ENCODE assay signal across 10 cellular contexts in genomic region chr1:61301824-61302652, GRCh38.
A peak's percentile ranks its signal among the peaks of the same experiment; 100 is the strongest.
DNase-seq lines count a peak whose midpoint lies in the region; ATAC-seq and TF ChIP-seq lines count a peak whose summit lies in the region.
"Had no signal": no experiment of that assay in that cellular context is flagged by ENCODE, and none has a peak within 500 bp of the region (broad histone marks: within the 10 kb centered on the region; RNA-seq: fewer than 3 reads in every experiment).

No MANE protein-coding gene starts in this region.

- H3K27me3 Mint-ChIP-seq in WTC11 (ENCODE audit: low read depth) = no peaks in the 10 kb centered on the region
- H3K27me3 Mint-ChIP-seq: CD4-positive, alpha-beta memory T cell had no signal

- H3K4me3 ChIP-seq in tibial artery = no peak overlapping the region

- POLR2A ChIA-PET in WTC11 (lab: Charles Lee) = no interaction called here

- ATAC-seq in WTC11 = no peak
- ATAC-seq in left ventricle myocardium superior = peak; percentile 93

- H3K4me1 ChIP-seq in tibial artery = peaks cover 0 to 63% (median 27%) of the 10 kb centered on the region in 4 donors

- peaks cover 62% of the 10 kb centered on the region for H3K4me1 Mint-ChIP-seq in WTC11

- H3K4me3 Mint-ChIP-seq in WTC11 = peak overlapping the region; percentile 26; the same call in 1 of the 2 replicates
- H3K4me3 Mint-ChIP-seq: CD4-positive, alpha-beta memory T cell had no signal

- no peaks in the 10 kb centered on the region for H3K36me3 ChIP-seq in tibial artery

- no peaks in the 10 kb centered on the region for H3K9me3 ChIP-seq in tibial artery

- peak overlapping the region; percentile 90 for H3K27ac Mint-ChIP-seq in WTC11

- no peak for TF ChIP-seq CTCF in WTC11 (IDR thresholded peaks at IDR 0.05)
- TF ChIP-seq CTCF in tibial artery (IDR thresholded peaks at IDR 0.05) = no peak

- peak; percentile 25 for DNase-seq in activated naive CD4-positive, alpha-beta T cell treated with Interleukin-2 at 50 U/mL for 16 hours
- no peak for DNase-seq in activated naive CD4-positive, alpha-beta T cell treated with anti-CD3 and anti-CD28 coated beads, Interleukin-2, amount 50 U/mL, for 16 hours
- DNase-seq in WTC11 (ENCODE audit: low spot score) (no peak), left ventricle myocardium superior (no peak), tibial artery (no peak), OCI-M1 (lab: John Stamatoyannopoulos, UW) (no peak), globus pallidus (ENCODE audit: low spot score) (no peak), NCI-H128 (lab: John Stamatoyannopoulos, UW; ENCODE audit: unreplicated experiment) (no peak)
- DNase-seq: activated CD4-positive, alpha-beta T cell treated with anti-CD3 and anti-CD28 coated beads for 1 hour had no signal

- CTCF ChIA-PET in WTC11 (lab: Charles Lee) = interaction anchor here (1.3 to 2.9 kb wide), 3 partner anchors 35 to 259 kb away, joined by 5 to 8 read pairs (median 5); no protein-coding TSS in a partner anchor

- H3K9me3 Mint-ChIP-seq in WTC11 = peaks cover 9% of the 10 kb centered on the region; the same call in 1 of the 2 replicates

- peak overlapping the region; percentile 13 to 75 for H3K27ac ChIP-seq in tibial artery

- peaks cover 10% of the 10 kb centered on the region for H3K36me3 Mint-ChIP-seq in WTC11
- H3K36me3 Mint-ChIP-seq: CD4-positive, alpha-beta memory T cell had no signal

- H3K27me3 ChIP-seq in tibial artery = no peaks in the 10 kb centered on the region

- intact Hi-C loops in left ventricle myocardium superior (cut with micrococcal nuclease) (no loop called here), tibial artery (cut with DNase I; ENCODE audit: low total_unique reads) (no loop called here)

TF ChIP-seq in WTC11, 78 proteins besides CTCF, POLR2A, EP300 and RAD21:
- TF ChIP-seq HMGXB4 (CRISPR knock-in tag; IDR thresholded peaks at IDR 0.05) (no peak), JAZF1 (CRISPR knock-in tag; IDR thresholded peaks at IDR 0.05) (no peak), ZNF138 (CRISPR knock-in tag; conservative IDR thresholded peaks at IDR 0.05) (no peak), NFATC4 (CRISPR knock-in tag; IDR thresholded peaks at IDR 0.05) (no peak), ZSCAN18 (CRISPR knock-in tag; IDR thresholded peaks at IDR 0.05) (no peak)
